In the genomic region with DNA sequence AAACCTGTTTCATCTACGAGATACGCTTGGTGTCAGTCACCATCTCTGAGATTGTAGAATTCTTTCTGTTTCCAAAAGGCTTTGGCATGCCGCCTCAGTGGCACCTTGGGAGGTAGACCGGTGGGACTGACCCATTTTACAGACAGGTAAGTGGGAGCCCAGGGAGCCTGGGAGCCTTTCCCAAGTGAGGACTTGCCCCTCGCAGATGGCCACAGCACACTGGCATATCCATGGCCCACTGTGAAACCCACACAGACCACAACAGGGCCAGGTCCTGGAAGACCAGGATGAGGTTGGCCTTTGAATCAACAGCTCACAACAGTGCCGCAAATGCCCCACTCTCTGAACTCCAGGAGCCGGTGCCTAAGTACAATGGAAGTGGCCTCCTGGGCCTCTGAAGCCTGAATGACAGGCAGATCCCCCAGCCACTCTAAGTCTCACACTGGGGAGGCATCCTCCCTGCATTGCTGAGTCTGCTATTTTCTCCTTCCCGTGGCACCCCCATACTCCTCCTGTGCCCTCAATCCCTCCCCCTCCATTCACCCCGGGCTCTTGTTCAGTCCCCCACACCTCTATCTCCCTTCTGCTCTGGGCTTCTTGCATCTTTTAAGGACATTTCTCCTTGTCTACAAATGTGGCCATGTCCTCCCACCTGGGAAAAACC, we compare ENCODE assay signal across 21 cellular contexts. TPM values are rescaled to one million over a fixed set of nuclear protein-coding genes. Genes with fewer than 3 reads are reported as not detected.
"Had no signal": no experiment of that assay in that cellular context is flagged by ENCODE, and none has a peak within 500 bp of the region (broad histone marks: within the 10 kb centered on the region; RNA-seq: fewer than 3 reads in every experiment).

No MANE protein-coding gene starts in this region.

- ATAC-seq: activated CD8-positive, alpha-beta memory T cell treated with anti-CD3 and anti-CD28 coated beads, Interleukin-2, amount 10 ng/mL, durations not matched to agents 7 days and 5 days; activated naive CD4-positive, alpha-beta T cell treated with anti-CD3 and anti-CD28 coated beads, Interleukin-2, amount 50 U/mL, for 72 hours; PC-3 had no signal

- H3K27ac ChIP-seq: brain microvascular endothelial cell, cardiac muscle cell had no signal

- H3K36me3 Mint-ChIP-seq: activated CD8-positive, alpha-beta memory T cell treated with anti-CD3 and anti-CD28 coated beads, Interleukin-2, amount 10 ng/mL, durations not matched to agents 7 days and 5 days; activated naive CD4-positive, alpha-beta T cell treated with anti-CD3 and anti-CD28 coated beads, Interleukin-2, amount 50 U/mL, for 72 hours had no signal

- DNase-seq: activated CD4-positive, alpha-beta T cell treated with anti-CD3 and anti-CD28 coated beads for 48 hours; activated CD4-positive, alpha-beta T cell treated with anti-CD3 and anti-CD28 coated beads, Interleukin-2, amount 50 U/mL, for 48 hours; activated CD4-positive, CD25-positive, alpha-beta regulatory T cell treated with anti-CD3 and anti-CD28 coated beads, Interleukin-2, amount 50 U/mL, for 72 hours; activated CD8-positive, alpha-beta memory T cell treated with anti-CD3 and anti-CD28 coated beads, Interleukin-2, amount 10 ng/mL, durations not matched to agents 7 days and 5 days; activated effector memory CD4-positive, alpha-beta T cell treated with anti-CD3 and anti-CD28 coated beads, Interleukin-2, amount 50 U/mL, for 16 hours; activated naive CD4-positive, alpha-beta T cell treated with Interleukin-2 at 50 U/mL for 16 hours; activated T-cell treated with anti-CD3 and anti-CD28 coated beads, Interleukin-2, amount 50 U/mL, for 24 hours; brain microvascular endothelial cell; Kasumi-1; NCI-H1105 treated with DMSO at 0.1 percent for 48 hours; NCI-H1436 treated with DMSO at 0.1 percent for 48 hours; NCI-H187; NCI-H2081; NCI-H446; NCI-H524; PC-3; SHP77 treated with DMSO at 0.1 percent for 48 hours had no signal

- H3K9me3 Mint-ChIP-seq: activated naive CD4-positive, alpha-beta T cell treated with anti-CD3 and anti-CD28 coated beads, Interleukin-2, amount 50 U/mL, for 72 hours; activated T-cell treated with anti-CD3 and anti-CD28 coated beads, Interleukin-2, amount 50 U/mL, for 24 hours; T-helper 1 cell treated with Interleukin-12 subunit alpha and Interleukin-12 subunit beta and Interleukin-4 antibody, amounts not matched to agents 30 μg/mL and 1 μg/mL, for 36 hours had no signal

- H3K4me3 ChIP-seq: cardiac muscle cell had no signal

- H3K36me3 ChIP-seq: brain microvascular endothelial cell, cardiac muscle cell had no signal

- H3K27me3 ChIP-seq: cardiac muscle cell had no signal

- H3K4me3 Mint-ChIP-seq: activated CD8-positive, alpha-beta memory T cell treated with anti-CD3 and anti-CD28 coated beads, Interleukin-2, amount 10 ng/mL, durations not matched to agents 7 days and 5 days; activated T-cell treated with anti-CD3 and anti-CD28 coated beads, Interleukin-2, amount 50 U/mL, for 24 hours; T-helper 1 cell treated with Interleukin-12 subunit alpha and Interleukin-12 subunit beta and Interleukin-4 antibody, amounts not matched to agents 30 μg/mL and 1 μg/mL, for 36 hours had no signal

- H3K27ac Mint-ChIP-seq: activated CD8-positive, alpha-beta memory T cell treated with anti-CD3 and anti-CD28 coated beads, Interleukin-2, amount 10 ng/mL, durations not matched to agents 7 days and 5 days; activated naive CD4-positive, alpha-beta T cell treated with anti-CD3 and anti-CD28 coated beads, Interleukin-2, amount 50 U/mL, for 72 hours; activated T-cell treated with anti-CD3 and anti-CD28 coated beads, Interleukin-2, amount 50 U/mL, for 24 hours; T-helper 1 cell treated with Interleukin-12 subunit alpha and Interleukin-12 subunit beta and Interleukin-4 antibody, amounts not matched to agents 30 μg/mL and 1 μg/mL, for 36 hours had no signal

RNA-seq across cellular contexts. Expression of gene DPYSL5, which starts 36.0 kb away (rescaled TPM):
- total RNA-seq: activated CD8-positive, alpha-beta memory T cell treated with anti-CD3 and anti-CD28 coated beads, Interleukin-2, amount 10 ng/mL, durations not matched to agents 7 days and 5 days; activated naive CD4-positive, alpha-beta T cell treated with anti-CD3 and anti-CD28 coated beads, Interleukin-2, amount 50 U/mL, for 72 hours; PC-3; SK-MEL-5 had no signal
